ENCODE assay signal across 8 cellular contexts in the genomic region with DNA sequence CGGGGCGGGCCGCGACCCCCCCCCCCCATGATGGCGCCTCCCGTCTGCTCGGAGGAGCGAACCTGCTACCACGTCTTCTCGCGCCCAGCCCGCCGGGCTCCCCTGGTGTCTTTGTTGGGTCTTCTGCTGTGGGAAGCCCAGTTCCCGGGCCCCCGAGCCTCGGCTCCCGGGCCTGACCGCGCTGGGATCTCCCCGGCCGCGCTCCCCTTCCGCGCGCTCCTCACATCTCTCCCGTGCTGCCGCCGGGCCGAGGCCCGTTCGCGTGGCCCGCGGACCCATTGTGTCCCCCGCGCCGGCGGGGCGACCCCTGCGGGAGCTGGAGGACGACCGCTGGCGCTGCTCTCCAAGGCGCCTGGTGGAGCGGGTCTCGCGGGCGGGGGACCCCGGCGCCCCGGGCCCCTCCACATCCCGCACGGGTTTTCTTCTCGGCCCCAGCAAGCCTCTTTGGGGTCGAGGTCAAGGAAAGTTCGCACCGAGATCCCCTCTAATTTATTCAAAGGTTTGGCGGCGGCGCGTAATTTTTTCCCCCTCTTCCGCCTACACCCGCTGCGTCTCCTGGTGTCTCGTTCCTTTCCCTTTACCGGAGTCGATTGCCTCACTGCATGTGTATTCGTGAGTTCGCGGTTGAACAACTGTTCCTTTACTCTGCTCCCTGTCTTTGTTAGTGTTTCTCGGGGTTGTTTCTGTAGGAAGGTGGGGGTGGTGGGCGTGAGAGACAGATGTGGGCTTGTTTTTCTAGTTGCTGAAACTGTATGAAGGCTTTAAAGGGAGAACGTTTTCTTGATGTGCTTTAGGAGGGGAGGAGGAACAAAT. TPM values are rescaled to one million over a fixed set of nuclear protein-coding genes. Genes with fewer than 3 reads are reported as not detected.
A peak's percentile ranks its signal among the peaks of the same experiment; 100 is the strongest.
DNase-seq lines count a peak whose midpoint lies in the region; ATAC-seq and TF ChIP-seq lines count a peak whose summit lies in the region.

No MANE protein-coding gene starts in this region.

- H3K4me3 Mint-ChIP-seq in GM23338 = no peak overlapping the region

- H2AFZ ChIP-seq in GM23338 (peak overlapping the region; percentile 96), smooth muscle cell (ENCODE audit: low read depth) (peak overlapping the region; percentile 95)

- peaks cover 28% of the 10 kb centered on the region for H3K4me1 ChIP-seq in GM23338 (ENCODE audit: insufficient read depth)
- H3K4me1 ChIP-seq in breast epithelium = peaks cover 0 to 6% of the 10 kb centered on the region in 2 donors
- peaks cover 17% of the 10 kb centered on the region for H3K4me1 ChIP-seq in smooth muscle cell (ENCODE audit: low read depth)

- H4K20me1 ChIP-seq in GM23338 (replicated peaks; ENCODE audit: insufficient read depth) = 0 out of 2 replicates have a peak, but pooled peaks cover under 1% of the 10 kb centered on the region
- H4K20me1 ChIP-seq in smooth muscle cell (ENCODE audit: low read depth) = peaks cover 25% of the 10 kb centered on the region

- H3K4me1 Mint-ChIP-seq in GM23338 = peaks cover 17% of the 10 kb centered on the region

- TF ChIP-seq CTCF in GM23338 (conservative IDR thresholded peaks at IDR 0.05; ENCODE audit: low read depth in 2 of 2) = peak in 1 of 2 experiments; percentile 17; a peak in 1 of 4 replicates
- no peak for TF ChIP-seq CTCF in breast epithelium (IDR thresholded peaks at IDR 0.05)
- no peak for TF ChIP-seq CTCF in smooth muscle cell (IDR thresholded peaks at IDR 0.05; ENCODE audit: borderline replicate concordance, insufficient read depth, poor library complexity, severe bottlenecking)

- 1% methylated on average over 35 of the region's 73 CpGs for WGBS in smooth muscle cell (ENCODE audit: low lambda C conversion rate)

- peak; percentile 30 for TF ChIP-seq POLR2A in breast epithelium (IDR thresholded peaks at IDR 0.05)

- H3K27me3 Mint-ChIP-seq in GM23338 (ENCODE audit: insufficient read depth, low read depth, poor library complexity) = peaks cover 3% of the 10 kb centered on the region

- no peaks in the 10 kb centered on the region for H3F3A ChIP-seq in GM23338 (replicated peaks; ENCODE audit: low read depth)
- peaks cover 4% of the 10 kb centered on the region for H3F3A ChIP-seq in smooth muscle cell (ENCODE audit: low read depth)

- H3K27ac ChIP-seq in GM23338 (ENCODE audit: low read depth) (peak overlapping the region; percentile 89), breast epithelium (peak overlapping the region; percentile 99 to 100), smooth muscle cell (ENCODE audit: low read depth) (peak overlapping the region; percentile 87)

- no peaks in the 10 kb centered on the region for H3K9me3 ChIP-seq in MG63
- no peaks in the 10 kb centered on the region for H3K9me3 ChIP-seq in breast epithelium
- H3K9me3 ChIP-seq in smooth muscle cell (replicated peaks; ENCODE audit: low read depth) = no peaks in the 10 kb centered on the region

- H3K27ac Mint-ChIP-seq in GM23338 = no peak overlapping the region

- H3K27me3 ChIP-seq in GM23338 (ENCODE audit: insufficient read depth) (peaks cover 9% of the 10 kb centered on the region), MG63 (no peaks in the 10 kb centered on the region), breast epithelium (no peaks in the 10 kb centered on the region), smooth muscle cell (ENCODE audit: low read depth) (no peaks in the 10 kb centered on the region)

- peak; percentile 58 for ATAC-seq in GM23338

- intact Hi-C loops in breast epithelium (cut with DNase I; ENCODE audit: low total_unique reads) = no loop called here

- H3K9me3 Mint-ChIP-seq in GM23338 = no peaks in the 10 kb centered on the region; the same call in 1 of the 3 replicates

- H3K36me3 Mint-ChIP-seq in GM23338 (ENCODE audit: low read depth) = no peaks in the 10 kb centered on the region; the same call in 2 of the 3 replicates

- H3K79me2 ChIP-seq in GM23338 (replicated peaks; ENCODE audit: insufficient read depth) = peaks cover 49% of the 10 kb centered on the region
- H3K79me2 ChIP-seq in smooth muscle cell (ENCODE audit: low read depth) = peaks cover 48% of the 10 kb centered on the region

- H3K36me3 ChIP-seq in GM23338 (ENCODE audit: insufficient read depth) = no peaks in the 10 kb centered on the region
- H3K36me3 ChIP-seq in MG63 = no peaks in the 10 kb centered on the region
- no peaks in the 10 kb centered on the region for H3K36me3 ChIP-seq in breast epithelium
- H3K36me3 ChIP-seq in smooth muscle cell (ENCODE audit: low read depth) = no peaks in the 10 kb centered on the region

- DNase-seq in GF-D8 (lab: John Stamatoyannopoulos, UW) = peak; percentile 47
- peak; percentile 77 for DNase-seq in GM23338 (ENCODE audit: low spot score)
- DNase-seq in MG63 = peak; percentile 44
- DNase-seq in SW 1271 (lab: John Stamatoyannopoulos, UW) = peak; percentile 10 to 40
- peak; percentile 55 to 57 for DNase-seq in breast epithelium (ENCODE audit: low spot score in 2 of 2)
- DNase-seq in inferior parietal cortex (ENCODE audit: extremely low spot score) = peak; percentile 52
- peak; percentile 41 for DNase-seq in smooth muscle cell (lab: John Stamatoyannopoulos, UW; ENCODE audit: unreplicated experiment)
- DNase-seq in GOT3 (lab: John Stamatoyannopoulos, UW) = no peak

- H3K9ac ChIP-seq in smooth muscle cell (ENCODE audit: low read depth) = peak overlapping the region; percentile 95

- H3K4me2 ChIP-seq in GM23338 (peak overlapping the region; percentile 91), smooth muscle cell (peak overlapping the region; percentile 94)

- H3K9me2 ChIP-seq in GM23338 (ENCODE audit: insufficient read depth) = no peaks in the 10 kb centered on the region; the same call in 1 of the 2 replicates

- H3K4me3 ChIP-seq in GM23338 (peak overlapping the region; percentile 94), MG63 (peak overlapping the region; percentile 63), breast epithelium (peak overlapping the region; percentile 97 to 99 (median 97)), smooth muscle cell (peak overlapping the region; percentile 89)

TF ChIP-seq in GM23338, 12 proteins besides CTCF, POLR2A, EP300 and RAD21 (continues in another document):
- TF ChIP-seq, protein P1, sequence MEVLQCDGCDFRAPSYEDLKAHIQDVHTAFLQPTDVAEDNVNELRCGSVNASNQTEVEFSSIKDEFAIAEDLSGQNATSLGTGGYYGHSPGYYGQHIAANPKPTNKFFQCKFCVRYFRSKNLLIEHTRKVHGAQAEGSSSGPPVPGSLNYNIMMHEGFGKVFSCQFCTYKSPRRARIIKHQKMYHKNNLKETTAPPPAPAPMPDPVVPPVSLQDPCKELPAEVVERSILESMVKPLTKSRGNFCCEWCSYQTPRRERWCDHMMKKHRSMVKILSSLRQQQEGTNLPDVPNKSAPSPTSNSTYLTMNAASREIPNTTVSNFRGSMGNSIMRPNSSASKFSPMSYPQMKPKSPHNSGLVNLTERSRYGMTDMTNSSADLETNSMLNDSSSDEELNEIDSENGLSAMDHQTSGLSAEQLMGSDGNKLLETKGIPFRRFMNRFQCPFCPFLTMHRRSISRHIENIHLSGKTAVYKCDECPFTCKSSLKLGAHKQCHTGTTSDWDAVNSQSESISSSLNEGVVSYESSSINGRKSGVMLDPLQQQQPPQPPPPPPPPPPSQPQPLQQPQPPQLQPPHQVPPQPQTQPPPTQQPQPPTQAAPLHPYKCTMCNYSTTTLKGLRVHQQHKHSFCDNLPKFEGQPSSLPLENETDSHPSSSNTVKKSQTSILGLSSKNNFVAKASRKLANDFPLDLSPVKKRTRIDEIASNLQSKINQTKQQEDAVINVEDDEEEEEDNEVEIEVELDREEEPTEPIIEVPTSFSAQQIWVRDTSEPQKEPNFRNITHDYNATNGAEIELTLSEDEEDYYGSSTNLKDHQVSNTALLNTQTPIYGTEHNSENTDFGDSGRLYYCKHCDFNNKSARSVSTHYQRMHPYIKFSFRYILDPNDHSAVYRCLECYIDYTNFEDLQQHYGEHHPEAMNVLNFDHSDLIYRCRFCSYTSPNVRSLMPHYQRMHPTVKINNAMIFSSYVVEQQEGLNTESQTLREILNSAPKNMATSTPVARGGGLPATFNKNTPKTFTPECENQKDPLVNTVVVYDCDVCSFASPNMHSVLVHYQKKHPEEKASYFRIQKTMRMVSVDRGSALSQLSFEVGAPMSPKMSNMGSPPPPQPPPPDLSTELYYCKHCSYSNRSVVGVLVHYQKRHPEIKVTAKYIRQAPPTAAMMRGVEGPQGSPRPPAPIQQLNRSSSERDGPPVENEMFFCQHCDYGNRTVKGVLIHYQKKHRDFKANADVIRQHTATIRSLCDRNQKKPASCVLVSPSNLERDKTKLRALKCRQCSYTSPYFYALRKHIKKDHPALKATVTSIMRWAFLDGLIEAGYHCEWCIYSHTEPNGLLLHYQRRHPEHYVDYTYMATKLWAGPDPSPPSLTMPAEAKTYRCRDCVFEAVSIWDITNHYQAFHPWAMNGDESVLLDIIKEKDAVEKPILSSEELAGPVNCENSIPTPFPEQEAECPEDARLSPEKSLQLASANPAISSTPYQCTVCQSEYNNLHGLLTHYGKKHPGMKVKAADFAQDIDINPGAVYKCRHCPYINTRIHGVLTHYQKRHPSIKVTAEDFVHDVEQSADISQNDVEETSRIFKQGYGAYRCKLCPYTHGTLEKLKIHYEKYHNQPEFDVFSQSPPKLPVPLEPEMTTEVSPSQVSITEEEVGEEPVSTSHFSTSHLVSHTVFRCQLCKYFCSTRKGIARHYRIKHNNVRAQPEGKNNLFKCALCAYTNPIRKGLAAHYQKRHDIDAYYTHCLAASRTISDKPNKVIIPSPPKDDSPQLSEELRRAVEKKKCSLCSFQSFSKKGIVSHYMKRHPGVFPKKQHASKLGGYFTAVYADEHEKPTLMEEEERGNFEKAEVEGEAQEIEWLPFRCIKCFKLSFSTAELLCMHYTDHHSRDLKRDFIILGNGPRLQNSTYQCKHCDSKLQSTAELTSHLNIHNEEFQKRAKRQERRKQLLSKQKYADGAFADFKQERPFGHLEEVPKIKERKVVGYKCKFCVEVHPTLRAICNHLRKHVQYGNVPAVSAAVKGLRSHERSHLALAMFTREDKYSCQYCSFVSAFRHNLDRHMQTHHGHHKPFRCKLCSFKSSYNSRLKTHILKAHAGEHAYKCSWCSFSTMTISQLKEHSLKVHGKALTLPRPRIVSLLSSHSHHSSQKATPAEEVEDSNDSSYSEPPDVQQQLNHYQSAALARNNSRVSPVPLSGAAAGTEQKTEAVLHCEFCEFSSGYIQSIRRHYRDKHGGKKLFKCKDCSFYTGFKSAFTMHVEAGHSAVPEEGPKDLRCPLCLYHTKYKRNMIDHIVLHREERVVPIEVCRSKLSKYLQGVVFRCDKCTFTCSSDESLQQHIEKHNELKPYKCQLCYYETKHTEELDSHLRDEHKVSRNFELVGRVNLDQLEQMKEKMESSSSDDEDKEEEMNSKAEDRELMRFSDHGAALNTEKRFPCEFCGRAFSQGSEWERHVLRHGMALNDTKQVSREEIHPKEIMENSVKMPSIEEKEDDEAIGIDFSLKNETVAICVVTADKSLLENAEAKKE (CRISPR knock-in tag; IDR thresholded peaks at IDR 0.05) = no peak
- no peak for TF ChIP-seq STAT1 (IDR thresholded peaks at IDR 0.05; ENCODE audit: unreplicated experiment)

RNA-seq across cellular contexts. Expression of a gene that starts 0.8 kb away (rescaled TPM):
- total RNA-seq in GM23338 (2014; rRNA removed; shearing (Covaris generic)) = 30.3 and 33.6 TPM in 2 replicates
- polyA plus RNA-seq in GM23338 (2016; fragmentation: Nextera tagmentation; extraction: Ambion mirVana) (19.8 and 21.1 TPM in 2 replicates), smooth muscle cell (19.2 and 23.1 TPM in 2 replicates)
- 11.4 and 40.8 TPM in 2 replicates for total RNA-seq in MG63 (2014; rRNA removed; shearing (Covaris generic); ENCODE audit: low replicate concordance)
- total RNA-seq in breast epithelium (10 to 100 TPM; 19.5 to 62.8 (median 43.6) TPM), smooth muscle cell (26.6 and 34.0 TPM in 2 replicates)
